Comparison of ENCODE assay signal across 15 cellular contexts in genomic region chr6:157602521-157603288, GRCh38.
"Had no signal": no experiment of that assay in that cellular context is flagged by ENCODE, and none has a peak within 500 bp of the region (broad histone marks: within the 10 kb centered on the region; RNA-seq: fewer than 3 reads in every experiment).

No MANE protein-coding gene starts in this region.

- H3K27ac ChIP-seq: adrenal gland, tibial artery had no signal

- H3K27ac Mint-ChIP-seq: activated CD4-positive, alpha-beta T cell treated with anti-CD3 and anti-CD28 coated beads, Interleukin-2, amount 10 ng/mL, durations not matched to agents 7 days and 5 days; activated naive CD4-positive, alpha-beta T cell treated with anti-CD3 and anti-CD28 coated beads, Interleukin-2, amount 50 U/mL, for 72 hours; activated T-cell treated with anti-CD3 and anti-CD28 coated beads, Interleukin-2, amount 50 U/mL, for 72 hours; T-helper 1 cell treated with Interleukin-12 subunit alpha and Interleukin-12 subunit beta and Interleukin-4 antibody, amounts not matched to agents 30 μg/mL and 1 μg/mL, for 36 hours had no signal

- H3K27me3 ChIP-seq: adrenal gland, tibial artery had no signal

- ATAC-seq: activated CD4-positive, CD25-positive, alpha-beta regulatory T cell treated with anti-CD3 and anti-CD28 coated beads, Interleukin-2, amount 50 U/mL, for 24 hours; activated naive CD4-positive, alpha-beta T cell treated with anti-CD3 and anti-CD28 coated beads, Interleukin-2, amount 50 U/mL, for 72 hours; activated T-cell treated with anti-CD3 and anti-CD28 coated beads, Interleukin-2, amount 50 U/mL, for 72 hours had no signal

- H3K36me3 Mint-ChIP-seq: activated naive CD4-positive, alpha-beta T cell treated with anti-CD3 and anti-CD28 coated beads, Interleukin-2, amount 50 U/mL, for 72 hours had no signal

- H3K9me3 Mint-ChIP-seq: activated CD4-positive, alpha-beta T cell treated with anti-CD3 and anti-CD28 coated beads, Interleukin-2, amount 10 ng/mL, durations not matched to agents 7 days and 5 days; activated naive CD4-positive, alpha-beta T cell treated with anti-CD3 and anti-CD28 coated beads, Interleukin-2, amount 50 U/mL, for 72 hours; activated T-cell treated with anti-CD3 and anti-CD28 coated beads, Interleukin-2, amount 50 U/mL, for 72 hours; T-helper 1 cell treated with Interleukin-12 subunit alpha and Interleukin-12 subunit beta and Interleukin-4 antibody, amounts not matched to agents 30 μg/mL and 1 μg/mL, for 36 hours had no signal

- H3K4me3 Mint-ChIP-seq: activated CD4-positive, alpha-beta T cell treated with anti-CD3 and anti-CD28 coated beads, Interleukin-2, amount 10 ng/mL, durations not matched to agents 7 days and 5 days; activated T-cell treated with anti-CD3 and anti-CD28 coated beads, Interleukin-2, amount 50 U/mL, for 72 hours; T-helper 1 cell treated with Interleukin-12 subunit alpha and Interleukin-12 subunit beta and Interleukin-4 antibody, amounts not matched to agents 30 μg/mL and 1 μg/mL, for 36 hours had no signal

- H3K4me1 ChIP-seq: adrenal gland had no signal

- H3K36me3 ChIP-seq: adrenal gland, tibial artery had no signal

- DNase-seq: activated CD4-positive, alpha-beta T cell treated with anti-CD3 and anti-CD28 coated beads, Interleukin-2, amount 10 ng/mL, durations not matched to agents 7 days and 5 days; activated effector memory CD4-positive, alpha-beta T cell treated with anti-CD3 and anti-CD28 coated beads, Interleukin-2, amount 50 U/mL, for 16 hours; activated T-cell treated with anti-CD3 and anti-CD28 coated beads, Interleukin-2, amount 50 U/mL, for 72 hours; effector CD4-positive, alpha-beta T cell; hypothalamus; mammary epithelial cell; occipital lobe; posterior cingulate gyrus; retina; stimulated activated naive CD4-positive, alpha-beta T cell treated with Interleukin-2 at 50 U/mL for 16 hours had no signal

- H3K9me3 ChIP-seq: adrenal gland, tibial artery had no signal

- H3K27me3 Mint-ChIP-seq: activated CD4-positive, alpha-beta T cell treated with anti-CD3 and anti-CD28 coated beads, Interleukin-2, amount 10 ng/mL, durations not matched to agents 7 days and 5 days had no signal

- H3K4me3 ChIP-seq: adrenal gland, tibial artery had no signal
